Comparison of ENCODE assay signal across 1 cellular context in genomic region chr1:110339040-110339426, GRCh38.
A peak's percentile ranks its signal among the peaks of the same experiment; 100 is the strongest.
TF ChIP-seq lines count a peak whose summit lies in the region.

Gene RBM15 (plus strand): TSS chr1:110339377. CDS start chr1:110339406, 29 bp downstream.

TF ChIP-seq in K562, 482 proteins besides CTCF, POLR2A, EP300 and RAD21 (continued from another document):
- TF ChIP-seq SRSF3 (IDR thresholded peaks at IDR 0.05; ENCODE audit: insufficient read depth, low read length) (no peak), NCOA1 (IDR thresholded peaks at IDR 0.05; ENCODE audit: low read depth) (no peak), RBM25 (IDR thresholded peaks at IDR 0.05; ENCODE audit: low read depth, low read length, severe bottlenecking) (peak; percentile 9), ZNF274 (IDR thresholded peaks at IDR 0.05; ENCODE audit: borderline replicate concordance, low read depth, low read length) (no peak), TCF3 (CRISPR knock-in tag; IDR thresholded peaks at IDR 0.05) (no peak), MCM3 (IDR thresholded peaks at IDR 0.05) (no peak), MED1 (CRISPR knock-in tag; IDR thresholded peaks at IDR 0.05; ENCODE audit: borderline replicate concordance) (no peak), MCM5 (IDR thresholded peaks at IDR 0.05; ENCODE audit: low read depth) (no peak), ZNF41 (CRISPR knock-in tag; conservative IDR thresholded peaks at IDR 0.05) (0 out of 2 replicates have a peak, but pooled peaks have one; percentile 38)
- TF ChIP-seq, protein P1, sequence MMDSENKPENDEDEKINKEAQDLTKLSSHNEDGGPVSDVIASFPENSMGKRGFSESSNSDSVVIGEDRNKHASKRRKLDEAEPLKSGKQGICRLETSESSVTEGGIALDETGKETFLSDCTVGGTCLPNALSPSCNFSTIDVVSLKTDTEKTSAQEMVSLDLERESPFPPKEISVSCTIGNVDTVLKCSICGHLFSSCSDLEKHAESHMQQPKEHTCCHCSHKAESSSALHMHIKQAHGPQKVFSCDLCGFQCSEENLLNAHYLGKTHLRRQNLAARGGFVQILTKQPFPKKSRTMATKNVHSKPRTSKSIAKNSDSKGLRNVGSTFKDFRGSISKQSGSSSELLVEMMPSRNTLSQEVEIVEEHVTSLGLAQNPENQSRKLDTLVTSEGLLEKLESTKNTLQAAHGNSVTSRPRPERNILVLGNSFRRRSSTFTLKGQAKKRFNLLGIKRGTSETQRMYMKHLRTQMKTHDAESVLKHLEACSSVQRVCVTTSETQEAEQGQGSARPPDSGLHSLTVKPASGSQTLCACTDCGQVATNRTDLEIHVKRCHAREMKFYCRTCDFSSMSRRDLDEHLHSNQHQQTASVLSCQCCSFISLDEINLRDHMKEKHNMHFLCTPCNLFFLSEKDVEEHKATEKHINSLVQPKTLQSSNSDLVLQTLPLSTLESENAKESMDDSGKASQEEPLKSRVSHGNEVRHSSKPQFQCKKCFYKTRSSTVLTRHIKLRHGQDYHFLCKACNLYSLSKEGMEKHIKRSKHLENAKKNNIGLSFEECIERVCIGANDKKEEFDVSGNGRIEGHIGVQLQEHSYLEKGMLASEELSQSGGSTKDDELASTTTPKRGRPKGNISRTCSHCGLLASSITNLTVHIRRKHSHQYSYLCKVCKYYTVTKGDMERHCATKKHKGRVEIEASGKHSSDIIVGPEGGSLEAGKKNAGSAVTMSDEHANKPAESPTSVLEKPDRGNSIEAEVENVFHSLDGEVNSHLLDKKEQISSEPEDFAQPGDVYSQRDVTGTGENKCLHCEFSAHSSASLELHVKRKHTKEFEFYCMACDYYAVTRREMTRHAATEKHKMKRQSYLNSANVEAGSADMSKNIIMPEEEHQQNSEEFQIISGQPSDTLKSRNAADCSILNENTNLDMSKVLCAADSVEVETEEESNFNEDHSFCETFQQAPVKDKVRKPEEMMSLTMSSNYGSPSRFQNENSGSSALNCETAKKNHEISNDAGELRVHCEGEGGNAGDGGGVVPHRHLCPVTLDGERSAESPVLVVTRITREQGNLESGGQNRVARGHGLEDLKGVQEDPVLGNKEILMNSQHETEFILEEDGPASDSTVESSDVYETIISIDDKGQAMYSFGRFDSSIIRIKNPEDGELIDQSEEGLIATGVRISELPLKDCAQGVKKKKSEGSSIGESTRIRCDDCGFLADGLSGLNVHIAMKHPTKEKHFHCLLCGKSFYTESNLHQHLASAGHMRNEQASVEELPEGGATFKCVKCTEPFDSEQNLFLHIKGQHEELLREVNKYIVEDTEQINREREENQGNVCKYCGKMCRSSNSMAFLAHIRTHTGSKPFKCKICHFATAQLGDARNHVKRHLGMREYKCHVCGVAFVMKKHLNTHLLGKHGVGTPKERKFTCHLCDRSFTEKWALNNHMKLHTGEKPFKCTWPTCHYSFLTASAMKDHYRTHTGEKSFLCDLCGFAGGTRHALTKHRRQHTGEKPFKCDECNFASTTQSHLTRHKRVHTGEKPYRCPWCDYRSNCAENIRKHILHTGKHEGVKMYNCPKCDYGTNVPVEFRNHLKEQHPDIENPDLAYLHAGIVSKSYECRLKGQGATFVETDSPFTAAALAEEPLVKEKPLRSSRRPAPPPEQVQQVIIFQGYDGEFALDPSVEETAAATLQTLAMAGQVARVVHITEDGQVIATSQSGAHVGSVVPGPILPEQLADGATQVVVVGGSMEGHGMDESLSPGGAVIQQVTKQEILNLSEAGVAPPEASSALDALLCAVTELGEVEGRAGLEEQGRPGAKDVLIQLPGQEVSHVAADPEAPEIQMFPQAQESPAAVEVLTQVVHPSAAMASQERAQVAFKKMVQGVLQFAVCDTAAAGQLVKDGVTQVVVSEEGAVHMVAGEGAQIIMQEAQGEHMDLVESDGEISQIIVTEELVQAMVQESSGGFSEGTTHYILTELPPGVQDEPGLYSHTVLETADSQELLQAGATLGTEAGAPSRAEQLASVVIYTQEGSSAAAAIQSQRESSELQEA (IDR thresholded peaks at IDR 0.05; ENCODE audit: low read depth), result no peak
- TF ChIP-seq, protein P2, sequence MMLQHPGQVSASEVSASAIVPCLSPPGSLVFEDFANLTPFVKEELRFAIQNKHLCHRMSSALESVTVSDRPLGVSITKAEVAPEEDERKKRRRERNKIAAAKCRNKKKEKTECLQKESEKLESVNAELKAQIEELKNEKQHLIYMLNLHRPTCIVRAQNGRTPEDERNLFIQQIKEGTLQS (IDR thresholded peaks at IDR 0.05), result peak; percentile 19; the same call in 1 of the 2 replicates
- TF ChIP-seq, protein P2 (CRISPR knock-in tag; conservative IDR thresholded peaks at IDR 0.05), result no peak
